Comparison of ENCODE assay signal across 8 cellular contexts in genomic region chr19:3985643-3986259, GRCh38. TPM values are rescaled to one million over a fixed set of nuclear protein-coding genes. Genes with fewer than 3 reads are reported as not detected.
A peak's percentile ranks its signal among the peaks of the same experiment; 100 is the strongest.
DNase-seq lines count a peak whose midpoint lies in the region; ATAC-seq, FAIRE-seq and TF ChIP-seq lines count a peak whose summit lies in the region.

No MANE protein-coding gene starts in this region.

- POLR2A ChIA-PET in A549 (lab: Yijun Ruan, JAX): interaction anchor here (0.6 to 5.1 kb wide), 12 partner anchors 10 to 225 kb away, joined by 3 to 60 read pairs (median 4); partner anchors contain the start of genes DAPK3 and NMRK2

- no peak for TF ChIP-seq POLR2A in A549 (IDR thresholded peaks at IDR 0.05; ENCODE audit: low read length)

- no peaks in the 10 kb centered on the region for H3K9me3 ChIP-seq in A549
- H3K9me3 ChIP-seq in HAP-1: no peaks in the 10 kb centered on the region
- H3K9me3 ChIP-seq in mononuclear cell (ENCODE audit: low read depth, low read length): no peaks in the 10 kb centered on the region

- H3K36me3 ChIP-seq in HAP-1 (replicated peaks): peaks cover 45% of the 10 kb centered on the region

- H3K4me1 ChIP-seq in A549 (peaks cover 26% of the 10 kb centered on the region; the same call in 2 of the 3 replicates), HAP-1 (peaks cover 27% of the 10 kb centered on the region), mononuclear cell (ENCODE audit: insufficient read depth, low read length) (peaks cover 57% of the 10 kb centered on the region)

- no peak for TF ChIP-seq CTCF in A549 (IDR thresholded peaks at IDR 0.05)
- TF ChIP-seq CTCF in brain (conservative IDR thresholded peaks at IDR 0.05): no peak

- H3K4me3 ChIP-seq in A549 (peak overlapping the region; percentile 96), HAP-1 (peak overlapping the region; percentile 95), mononuclear cell (ENCODE audit: low read length) (peak overlapping the region; percentile 98)

- peaks cover 58% of the 10 kb centered on the region for H3K4me1 Mint-ChIP-seq in brain

- H3K4me3 Mint-ChIP-seq in brain: peak overlapping the region; percentile 93 to 99 (median 99)

- H3K27ac Mint-ChIP-seq in brain: peak overlapping the region; percentile 95 to 99 (median 97)

- no peak for TF ChIP-seq RAD21 in A549 (conservative IDR thresholded peaks at IDR 0.05 in 1 of 2, IDR thresholded peaks at IDR 0.05 in 1 of 2)

- FAIRE-seq in A549 (lab: Jason Lieb, UNC): no peak

- peak overlapping the region; percentile 91 for H3K4me2 ChIP-seq in A549

- H3K27me3 Mint-ChIP-seq in brain: peaks cover 1% of the 10 kb centered on the region

- peak overlapping the region; percentile 83 to 97 for H3K27ac ChIP-seq in A549

- in situ Hi-C loops in HAP-1 (cut with MboI; ENCODE audit: low sequenced_read_pairs): no loop called here

- no peak for TF ChIP-seq EP300 in A549 (IDR thresholded peaks at IDR 0.05)

- ATAC-seq in A549 (no peak), HG02973 (IDR thresholded peaks at IDR 0.05; ENCODE audit: unreplicated experiment) (no peak), GM18520 (IDR thresholded peaks at IDR 0.05; ENCODE audit: unreplicated experiment) (no peak)

- CTCF ChIA-PET in A549 (lab: Yijun Ruan, JAX): interaction anchor here (0.6 to 2.7 kb wide), 16 partner anchors 8 to 233 kb away, joined by 3 to 20 read pairs (median 4); no protein-coding TSS in a partner anchor

- peaks cover 39% of the 10 kb centered on the region for H3K36me3 Mint-ChIP-seq in brain

- WGBS in A549 (ENCODE audit: missing lambda C conversion rate): 4% methylated on average over 13 of the region's 19 CpGs

- H3K27me3 ChIP-seq in HAP-1 (ENCODE audit: low read depth): no peaks in the 10 kb centered on the region
- H3K27me3 ChIP-seq in mononuclear cell (ENCODE audit: insufficient read depth, low read length): no peaks in the 10 kb centered on the region

- peaks cover 0 to 2% (median 0%) of the 10 kb centered on the region in 5 experiments for H3K9me3 Mint-ChIP-seq in brain

- no peak for DNase-seq in A549 (ENCODE audit: low read depth in 1 of 2, low spot score in 1 of 2)
- DNase-seq in HAP-1 (ENCODE audit: low spot score in 2 of 2): no peak
- no peak for DNase-seq in NOMO-1 treated with DMSO at 0.1 percent for 48 hours (lab: John Stamatoyannopoulos, UW; ENCODE audit: unreplicated experiment)
- DNase-seq in stimulated activated CD4-positive, alpha-beta T cell treated with anti-CD3 and anti-CD28 coated beads, Interleukin-4, amount 100 ng/mL, for 4 hours: no peak

TF ChIP-seq in A549, 52 proteins besides CTCF, POLR2A, EP300 and RAD21:
- TF ChIP-seq SREBF2 (IDR thresholded peaks at IDR 0.05) (no peak), CBX2 (IDR thresholded peaks at IDR 0.05; ENCODE audit: borderline replicate concordance, low read depth) (no peak), ESRRA (IDR thresholded peaks at IDR 0.05; ENCODE audit: borderline replicate concordance, low read length) (no peak), BHLHE40 (IDR thresholded peaks at IDR 0.05; ENCODE audit: low read depth, low read length) (no peak), POLR2AphosphoS2 (conservative IDR thresholded peaks at IDR 0.05; ENCODE audit: low read length) (no peak), USF2 (IDR thresholded peaks at IDR 0.05) (no peak), JUN (IDR thresholded peaks at IDR 0.05) (no peak), CHD4 (IDR thresholded peaks at IDR 0.05; ENCODE audit: borderline replicate concordance) (no peak), ELK1 (IDR thresholded peaks at IDR 0.05; ENCODE audit: low read depth, low read length) (no peak), RFX5 (IDR thresholded peaks at IDR 0.05) (no peak), REST (IDR thresholded peaks at IDR 0.05) (no peak), FOXS1 (CRISPR knock-in tag; IDR thresholded peaks at IDR 0.05) (no peak), PHF8 (IDR thresholded peaks at IDR 0.05; ENCODE audit: borderline replicate concordance, low read depth) (no peak)

RNA-seq across cellular contexts. Expression of gene EEF2, which starts 0.5 kb away (rescaled TPM):
- polyA plus RNA-seq in A549 (2011; rRNA removed): 526 and 680 TPM in 2 replicates
- polyA plus RNA-seq in A549 (2012; cell fraction: cytosol; rRNA removed): 739 and 972 TPM in 2 replicates
- polyA plus RNA-seq in A549 (2012; cell fraction: nucleus; rRNA removed): 944 and 1,422 TPM in 2 replicates
- 971 to 1,113 TPM (median 999 TPM) in 3 replicates for polyA plus RNA-seq in A549 (2017; fragmentation: RNase III; extraction: RNeasy Plus Mini Kit Qiagen cat#74134 plus additional on column Dnase treatment)
- polyA minus RNA-seq in A549 (2011; rRNA and poly(A)+ RNA removed): 645 and 954 TPM in 2 replicates
- 3,920 TPM for polyA plus RNA-seq in brain (ENCODE audit: insufficient read depth, low read depth, low replicate concordance)
- 1,886 TPM for total RNA-seq in mononuclear cell

RNA-seq across cellular contexts. Expression of gene DAPK3, which starts 14.9 kb away (rescaled TPM):
- 30.4 and 33.0 TPM in 2 replicates for polyA plus RNA-seq in A549 (2011; rRNA removed)
- 80.8 and 92.4 TPM in 2 replicates for polyA plus RNA-seq in A549 (2012; cell fraction: cytosol; rRNA removed)
- 89.4 and 104 TPM in 2 replicates for polyA plus RNA-seq in A549 (2012; cell fraction: nucleus; rRNA removed)
- polyA plus RNA-seq in A549 (2017; fragmentation: RNase III; extraction: RNeasy Plus Mini Kit Qiagen cat#74134 plus additional on column Dnase treatment): 54.7 to 61.8 TPM (median 54.9 TPM) in 3 replicates
- 44.8 and 49.2 TPM in 2 replicates for polyA minus RNA-seq in A549 (2011; rRNA and poly(A)+ RNA removed)
- polyA plus RNA-seq in brain (ENCODE audit: insufficient read depth, low read depth, low replicate concordance): 83.8 TPM
- total RNA-seq in mononuclear cell: 17.8 TPM

RNA-seq across cellular contexts. Expression of gene PIAS4, which starts 21.8 kb away (rescaled TPM):
- polyA plus RNA-seq in A549 (2011; rRNA removed) (4.5 and 5.2 TPM in 2 replicates), A549 (2017; fragmentation: RNase III; extraction: RNeasy Plus Mini Kit Qiagen cat#74134 plus additional on column Dnase treatment) (10.6 to 12.8 TPM (median 11.3 TPM) in 3 replicates), brain (ENCODE audit: insufficient read depth, low read depth, low replicate concordance) (41.9 TPM)
- 8.6 and 11.9 TPM in 2 replicates for polyA plus RNA-seq in A549 (2012; cell fraction: cytosol; rRNA removed)
- 17.1 and 17.4 TPM in 2 replicates for polyA plus RNA-seq in A549 (2012; cell fraction: nucleus; rRNA removed)
- polyA minus RNA-seq in A549 (2011; rRNA and poly(A)+ RNA removed): 8.8 and 10.8 TPM in 2 replicates
- total RNA-seq in mononuclear cell: 12.0 TPM

RNA-seq across cellular contexts. Expression of gene NMRK2, which starts 52.9 kb away (rescaled TPM):
- polyA plus RNA-seq in A549 (2011; rRNA removed) (not detected in 2 replicates), A549 (2017; fragmentation: RNase III; extraction: RNeasy Plus Mini Kit Qiagen cat#74134 plus additional on column Dnase treatment) (not detected in 3 replicates), brain (ENCODE audit: insufficient read depth, low read depth, low replicate concordance) (0.31 TPM)
- polyA plus RNA-seq in A549 (2012; cell fraction: cytosol; rRNA removed): not detected in 2 replicates
- not detected in 2 replicates for polyA plus RNA-seq in A549 (2012; cell fraction: nucleus; rRNA removed)
- not detected in 2 replicates for polyA minus RNA-seq in A549 (2011; rRNA and poly(A)+ RNA removed)
- not detected for total RNA-seq in mononuclear cell
